9 cellular contexts compared by ENCODE assay signal in the genomic region with DNA sequence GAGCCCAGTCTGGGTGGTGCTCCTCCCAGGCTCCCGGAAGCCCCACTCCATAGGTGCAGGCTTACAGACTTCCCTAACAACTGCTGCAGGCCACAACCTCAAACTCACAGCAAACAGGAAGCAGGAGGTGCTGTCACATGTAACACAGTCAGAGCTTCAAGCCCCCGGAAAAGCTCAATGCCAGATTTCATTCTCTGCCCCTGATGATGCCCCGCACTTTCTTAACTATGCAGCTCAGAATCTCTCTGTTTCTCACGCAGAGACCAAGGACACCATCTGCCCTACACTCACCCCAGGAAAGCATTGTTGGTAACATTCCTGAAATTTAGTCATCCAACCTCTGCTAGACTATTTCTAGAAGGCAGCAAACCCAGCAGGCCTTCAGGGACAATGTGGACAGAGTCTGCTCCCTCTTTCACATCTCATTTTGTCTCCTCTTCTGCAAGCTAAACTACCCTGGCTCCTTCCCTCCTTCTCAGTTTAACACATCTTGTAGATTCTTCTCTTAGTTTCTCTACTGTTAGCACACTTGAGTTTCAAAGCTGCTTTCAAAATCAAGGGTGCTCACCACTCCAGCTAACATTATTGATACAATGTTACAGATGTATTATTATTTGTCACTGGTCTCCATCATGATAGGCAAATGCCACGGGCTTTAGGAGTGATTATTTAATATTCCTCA.
DNase-seq lines count a peak whose midpoint lies in the region; ATAC-seq and TF ChIP-seq lines count a peak whose summit lies in the region.
"Had no signal": no experiment of that assay in that cellular context is flagged by ENCODE, and none has a peak within 500 bp of the region (broad histone marks: within the 10 kb centered on the region; RNA-seq: fewer than 3 reads in every experiment).

No MANE protein-coding gene starts in this region.

- no peak overlapping the region for H3K4me3 Mint-ChIP-seq in naive thymus-derived CD8-positive, alpha-beta T cell

- H3K9me3 Mint-ChIP-seq in naive thymus-derived CD8-positive, alpha-beta T cell, result peaks cover 0 to 8% (median 3%) of the 10 kb centered on the region in 9 donors

- TF ChIP-seq CTCF in GM20000 (IDR thresholded peaks at IDR 0.05; ENCODE audit: extremely low read depth, missing control alignments), result no peak

- H3K27me3 ChIP-seq in H7 (ENCODE audit: control insufficient read depth, insufficient read depth, low read length), result no peaks in the 10 kb centered on the region

- H3K36me3 Mint-ChIP-seq in naive thymus-derived CD8-positive, alpha-beta T cell, result peaks cover 0 to 5% (median 4%) of the 10 kb centered on the region in 3 donors

- no peaks in the 10 kb centered on the region for H3K27me3 Mint-ChIP-seq in naive thymus-derived CD8-positive, alpha-beta T cell

- POLR2A ChIA-PET in naive thymus-derived CD8-positive, alpha-beta T cell (lab: Charles Lee), result interaction anchor here (0.5 to 2.5 kb wide), 3 partner anchors 11 to 162 kb away, joined by 3 to 18 read pairs (median 6); partner anchors contain the start of gene KCTD12

- DNase-seq in KG1 (lab: John Stamatoyannopoulos, UW) (peak; percentile 19), dermis microvascular lymphatic vessel endothelial cell (ENCODE audit: low read depth in 2 of 2) (peak; percentile 79 to 98), GM20000 (ENCODE audit: low spot score) (no peak), occipital lobe (lab: John Stamatoyannopoulos, UW) (no peak), T-helper 9 cell (no peak), H7 (no peak)
- DNase-seq in naive thymus-derived CD8-positive, alpha-beta T cell, result peak in 9 of 10 donors; percentile 6 to 67 (median 29)

- no peak overlapping the region for H3K27ac Mint-ChIP-seq in naive thymus-derived CD8-positive, alpha-beta T cell

- peak; percentile 46 for ATAC-seq in GM21360 (IDR thresholded peaks at IDR 0.05; ENCODE audit: unreplicated experiment)
- peak; percentile 94 to 95 for ATAC-seq in naive thymus-derived CD8-positive, alpha-beta T cell

- no peak overlapping the region for H3K4me3 ChIP-seq in H7 (ENCODE audit: insufficient read depth, low read depth, low read length)
- H3K4me3 ChIP-seq: SK-N-MC had no signal

- H3K4me1 Mint-ChIP-seq in naive thymus-derived CD8-positive, alpha-beta T cell, result peaks cover 0 to 5% (median 1%) of the 10 kb centered on the region in 4 donors

- no peaks in the 10 kb centered on the region for H3K36me3 ChIP-seq in H7 (replicated peaks; ENCODE audit: control insufficient read depth, insufficient read depth, low read length)

Comparison
In these comparisons a context has a peak if more than half of its experiments do, and no peak if none do; other contexts are left out.
1. DNase-seq: peak in KG1 (single experiment), dermis microvascular lymphatic vessel endothelial cell (2 of 2) and naive thymus-derived CD8-positive, alpha-beta T cell (9 of 10); none in GM20000 (single experiment), occipital lobe (single experiment), T-helper 9 cell (single experiment) and H7 (single experiment).